In the genomic region with DNA sequence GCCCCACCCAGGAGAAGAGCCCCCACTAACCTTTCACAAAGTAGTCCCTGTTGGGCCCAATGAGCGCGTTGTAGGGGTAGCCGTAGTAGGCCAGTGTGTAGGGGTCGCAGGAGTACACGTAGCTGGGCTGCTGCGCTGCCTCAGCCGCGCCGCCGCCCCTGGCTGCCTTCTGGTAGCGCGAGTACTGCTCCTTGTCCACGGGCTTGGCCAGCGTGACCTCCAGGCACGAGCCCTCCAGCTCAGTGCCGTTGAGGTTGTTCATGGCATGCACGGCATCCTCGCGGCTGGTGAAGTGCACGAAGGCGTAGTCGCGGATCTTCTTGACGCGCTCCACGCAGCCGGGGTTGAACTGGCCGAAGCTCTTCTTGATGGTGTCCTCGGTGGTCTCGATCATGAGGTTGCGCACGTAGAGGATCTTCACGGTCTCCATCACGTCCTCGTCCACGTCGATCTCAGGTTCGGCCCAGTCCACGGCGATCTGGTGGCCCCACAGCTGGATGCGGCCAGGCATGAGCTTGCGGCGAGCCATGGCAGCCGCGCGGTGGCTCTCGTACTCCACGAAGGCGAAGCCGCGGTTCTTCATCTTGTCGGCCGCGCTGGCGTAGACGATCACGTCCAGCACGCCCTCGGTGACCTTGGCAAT, we compare ENCODE assay signal across 23 cellular contexts.
"Had no signal": no experiment of that assay in that cellular context is flagged by ENCODE, and none has a peak within 500 bp of the region (broad histone marks: within the 10 kb centered on the region; RNA-seq: fewer than 3 reads in every experiment).

No MANE protein-coding gene starts in this region.

- H3K4me3 ChIP-seq: SJSA1 had no signal

- H3K9ac ChIP-seq: SK-N-SH had no signal

- H3K9me3 ChIP-seq: SJSA1, SK-N-SH had no signal

- H3K4me1 ChIP-seq: SJSA1 had no signal

- H3K27me3 ChIP-seq: brain microvascular endothelial cell, SJSA1 had no signal

- FAIRE-seq: TTC549 had no signal

- DNase-seq: activated CD4-positive, alpha-beta T cell treated with anti-CD3 and anti-CD28 coated beads, Interleukin-2, amount 10 ng/mL, durations not matched to agents 24 days and 14 days; activated CD4-positive, alpha-beta T cell treated with anti-CD3 and anti-CD28 coated beads, Interleukin-2, amount 50 U/mL, for 48 hours; activated CD8-positive, alpha-beta T cell treated with anti-CD3 and anti-CD28 coated beads, Interleukin-2, amount 10 ng/mL, durations not matched to agents 7 days and 5 days; activated gamma-delta T cell treated with Interleukin-2 at 50 U/mL for 16 hours; activated naive CD4-positive, alpha-beta T cell treated with anti-CD3 and anti-CD28 coated beads for 36 hours; activated naive CD8-positive, alpha-beta T cell treated with anti-CD3 and anti-CD28 coated beads for 36 hours; activated T-cell treated with anti-CD3 and anti-CD28 coated beads, Interleukin-2, amount 50 U/mL, for 24 hours; amniotic stem cell; aorta; brain microvascular endothelial cell; central memory CD4-positive, alpha-beta T cell; NCI-H1048; NCI-H1105 treated with DMSO at 0.1 percent for 48 hours; NCI-H1436; NCI-H1694; NCI-H2029; NCI-H345; NCI-H524 treated with DMSO at 0.1 percent for 48 hours; RPMI8226; SHP77 treated with DMSO at 0.1 percent for 48 hours; SK-N-SH had no signal

- H3K4me2 ChIP-seq: SK-N-SH had no signal

- H3K36me3 ChIP-seq: brain microvascular endothelial cell, SJSA1 had no signal

- H3K27ac ChIP-seq: brain microvascular endothelial cell, SJSA1 had no signal
